In genomic region chr16:69107311-69107962, GRCh38 we compare ENCODE assay signal across 1 cellular context.
TF ChIP-seq lines count a peak whose summit lies in the region.

No MANE protein-coding gene starts in this region.

TF ChIP-seq in HepG2, 621 proteins besides CTCF, POLR2A, EP300 and RAD21:
- 0 out of 2 replicates have a peak, but pooled peaks have one; percentile 18 for TF ChIP-seq ZBTB33 (CRISPR knock-in tag; IDR thresholded peaks at IDR 0.05)
- no peak for TF ChIP-seq CSRNP2 (CRISPR knock-in tag; conservative IDR thresholded peaks at IDR 0.05; ENCODE audit: low read depth)
- TF ChIP-seq ZNF776 (CRISPR knock-in tag; IDR thresholded peaks at IDR 0.05), result 0 out of 2 replicates have a peak, but pooled peaks have one; percentile 37
